ENCODE assay signal across 19 cellular contexts in genomic region chr10:74976565-74976964, GRCh38.
DNase-seq lines count a peak whose midpoint lies in the region; ATAC-seq and TF ChIP-seq lines count a peak whose summit lies in the region.
"Had no signal": no experiment of that assay in that cellular context is flagged by ENCODE, and none has a peak within 500 bp of the region (broad histone marks: within the 10 kb centered on the region; RNA-seq: fewer than 3 reads in every experiment).

No MANE protein-coding gene starts in this region.

- peaks cover 5% of the 10 kb centered on the region; the same call in 1 of the 2 replicates for H3K4me1 ChIP-seq in HEK293 (ENCODE audit: control insufficient read depth, insufficient read depth, low read length)
- peaks cover 13 to 16% of the 10 kb centered on the region in 2 donors for H3K4me1 ChIP-seq in thyroid gland

- POLR2A ChIA-PET in HEK293 (lab: Yijun Ruan, JAX): no interaction called here

- H3K27me3 Mint-ChIP-seq in activated naive CD8-positive, alpha-beta T cell: no peaks in the 10 kb centered on the region
- no peaks in the 10 kb centered on the region for H3K27me3 Mint-ChIP-seq in memory B cell
- H3K27me3 Mint-ChIP-seq in osteocyte (ENCODE audit: unreplicated experiment): no peaks in the 10 kb centered on the region
- H3K27me3 Mint-ChIP-seq: activated naive CD4-positive, alpha-beta T cell treated with anti-CD3 and anti-CD28 coated beads, Interleukin-2, amount 10 ng/mL, durations not matched to agents 7 days and 5 days had no signal

- H3K36me3 Mint-ChIP-seq in activated naive CD8-positive, alpha-beta T cell: peaks cover 21% of the 10 kb centered on the region
- peaks cover 27% of the 10 kb centered on the region for H3K36me3 Mint-ChIP-seq in memory B cell
- peaks cover 30% of the 10 kb centered on the region for H3K36me3 Mint-ChIP-seq in osteocyte (ENCODE audit: unreplicated experiment)

- intact Hi-C loops in thyroid gland (cut with DNase I): no loop called here

- CTCF ChIA-PET in HEK293 (lab: Yijun Ruan, JAX): interaction anchor here (0.6 kb wide), 3 partner anchors 44 to 1375 kb away, joined by 3 to 4 read pairs (median 3); no protein-coding TSS in a partner anchor

- no peaks in the 10 kb centered on the region for H3K9me3 ChIP-seq in HEK293 (ENCODE audit: control insufficient read depth, insufficient read depth, low read depth, low read length)
- H3K9me3 ChIP-seq in thyroid gland: no peaks in the 10 kb centered on the region
- H3K9me3 ChIP-seq: right atrium auricular region, tibial artery had no signal

- peak overlapping the region; percentile 42 for H3K27ac Mint-ChIP-seq in activated naive CD8-positive, alpha-beta T cell
- H3K27ac Mint-ChIP-seq in memory B cell (peak overlapping the region; percentile 90), osteocyte (ENCODE audit: unreplicated experiment) (no peak overlapping the region)
- H3K27ac Mint-ChIP-seq: activated naive CD4-positive, alpha-beta T cell treated with anti-CD3 and anti-CD28 coated beads, Interleukin-2, amount 10 ng/mL, durations not matched to agents 7 days and 5 days had no signal

- H3K4me3 ChIP-seq in GM08714 (ENCODE audit: low read length) (peak overlapping the region; percentile 3; the same call in 1 of the 2 replicates), HEK293 (ENCODE audit: low read depth, low read length) (no peak overlapping the region), thyroid gland (replicated peaks in 1 of 3) (no peak overlapping the region)
- H3K4me3 ChIP-seq: right atrium auricular region, tibial artery had no signal

- 95 to 96% methylated on average over 6 of the region's 6 CpGs for WGBS in thyroid gland, 2 donors

- no peaks in the 10 kb centered on the region for H3K9me3 Mint-ChIP-seq in activated naive CD8-positive, alpha-beta T cell (ENCODE audit: low read depth)
- H3K9me3 Mint-ChIP-seq in memory B cell: no peaks in the 10 kb centered on the region
- no peaks in the 10 kb centered on the region for H3K9me3 Mint-ChIP-seq in osteocyte (ENCODE audit: unreplicated experiment)
- H3K9me3 Mint-ChIP-seq: activated naive CD4-positive, alpha-beta T cell treated with anti-CD3 and anti-CD28 coated beads, Interleukin-2, amount 10 ng/mL, durations not matched to agents 7 days and 5 days; neural crest cell had no signal

- no peak for DNase-seq in memory B cell (ENCODE audit: low spot score in 2 of 2)
- no peak for DNase-seq in osteocyte (ENCODE audit: extremely low spot score, unreplicated experiment)
- no peak for DNase-seq in NCI-H345 (lab: John Stamatoyannopoulos, UW)
- no peak for DNase-seq in thyroid gland
- no peak for DNase-seq in SKM-1 treated with dmso at 0.1 percent for 144 hours (lab: John Stamatoyannopoulos, UW; ENCODE audit: unreplicated experiment)
- DNase-seq: activated naive CD4-positive, alpha-beta T cell treated with anti-CD3 and anti-CD28 coated beads, Interleukin-2, amount 10 ng/mL, durations not matched to agents 7 days and 5 days; effector memory CD4-positive, alpha-beta T cell; H7; KBM-7; NCI-H1417; NCI-H226; stimulated activated CD4-positive, alpha-beta T cell treated with anti-CD3 and anti-CD28 coated beads, Interleukin-2, amount 100 ng/mL, for 24 hours; tibial artery had no signal

- peak overlapping the region; percentile 27 for H3K4me3 Mint-ChIP-seq in activated naive CD8-positive, alpha-beta T cell
- H3K4me3 Mint-ChIP-seq in memory B cell: peak overlapping the region; percentile 43
- H3K4me3 Mint-ChIP-seq in osteocyte (ENCODE audit: unreplicated experiment): no peak overlapping the region
- H3K4me3 Mint-ChIP-seq: activated naive CD4-positive, alpha-beta T cell treated with anti-CD3 and anti-CD28 coated beads, Interleukin-2, amount 10 ng/mL, durations not matched to agents 7 days and 5 days; neural crest cell had no signal

- H3K36me3 ChIP-seq in HEK293 (ENCODE audit: control insufficient read depth in 2 of 2, insufficient read depth in 1 of 2, low read length in 2 of 2): peaks cover 0 to 17% of the 10 kb centered on the region in 2 experiments; a peak in 1 of 3 replicates
- peaks cover 0 to 12% of the 10 kb centered on the region in 2 donors for H3K36me3 ChIP-seq in thyroid gland

- ATAC-seq in memory B cell (ENCODE audit: low read depth): no peak

- TF ChIP-seq POLR2A in thyroid gland (IDR thresholded peaks at IDR 0.05): no peak

- TF ChIP-seq CTCF in HEK293 (tag by site-specific recombination; IDR thresholded peaks at IDR 0.05): peak; percentile 48; the same call in 1 of the 2 replicates
- no peak for TF ChIP-seq CTCF in osteocyte (IDR thresholded peaks at IDR 0.05)
- no peak for TF ChIP-seq CTCF in thyroid gland (IDR thresholded peaks at IDR 0.05)

- no peaks in the 10 kb centered on the region for H3K27me3 ChIP-seq in thyroid gland
- H3K27me3 ChIP-seq: right atrium auricular region, tibial artery had no signal

- peaks cover 40% of the 10 kb centered on the region for H3K4me1 Mint-ChIP-seq in activated naive CD8-positive, alpha-beta T cell (ENCODE audit: low read depth)
- H3K4me1 Mint-ChIP-seq in memory B cell: peaks cover 22% of the 10 kb centered on the region
- peaks cover 6% of the 10 kb centered on the region for H3K4me1 Mint-ChIP-seq in osteocyte (ENCODE audit: unreplicated experiment)

- H3K27ac ChIP-seq in HEK293 (ENCODE audit: extremely low read depth, low read depth, low read length) (no peak overlapping the region), thyroid gland (no peak overlapping the region)
- H3K27ac ChIP-seq: right atrium auricular region, tibial artery, VCaP had no signal

TF ChIP-seq in HEK293, 187 proteins besides CTCF, POLR2A, EP300 and RAD21:
- no peak for TF ChIP-seq BCL11B (tag by site-specific recombination; IDR thresholded peaks at IDR 0.05; ENCODE audit: low read depth)
- TF ChIP-seq ZNF341 (tag by site-specific recombination; IDR thresholded peaks at IDR 0.05; ENCODE audit: low read depth): peak; percentile 53
TF ChIP-seq in HEK293: peak in this region for 1.
